In the genomic region with DNA sequence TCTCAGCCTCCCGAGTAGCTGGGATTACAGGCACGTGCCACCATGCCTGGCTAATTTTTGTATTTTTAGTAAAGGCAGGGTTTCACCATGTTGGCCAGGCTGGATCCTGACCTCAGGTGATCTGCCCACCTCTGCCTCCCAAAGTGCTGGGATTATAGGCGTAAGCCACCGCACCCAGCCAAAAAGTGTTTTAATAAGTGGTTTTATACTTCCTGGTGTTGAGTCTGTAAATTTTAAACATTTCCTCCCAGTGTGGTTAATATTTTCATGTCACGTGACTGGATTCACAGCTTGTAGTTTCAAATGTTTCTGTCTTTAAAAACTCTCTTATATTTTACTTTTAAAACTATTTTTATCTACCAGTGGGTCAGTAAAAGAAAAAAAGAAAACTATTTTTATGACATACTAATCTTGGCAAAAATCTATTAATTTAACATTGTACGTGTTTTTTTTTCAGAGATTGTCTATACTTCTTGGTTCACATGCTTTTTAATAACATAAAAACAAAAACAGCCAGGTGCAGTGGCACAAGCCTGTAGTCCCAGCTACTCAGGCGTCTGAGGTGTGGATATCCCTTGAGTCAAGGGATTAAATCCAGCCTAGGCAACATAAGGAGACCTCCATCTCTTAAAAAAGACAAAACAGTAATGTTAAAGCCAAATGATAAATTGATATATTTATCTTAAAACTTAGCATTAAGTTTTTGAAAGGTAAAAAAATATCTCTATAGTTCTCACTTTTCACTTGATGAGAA, we compare ENCODE assay signal across 21 cellular contexts.
A peak's percentile ranks its signal among the peaks of the same experiment; 100 is the strongest.
DNase-seq lines count a peak whose midpoint lies in the region; ATAC-seq, FAIRE-seq and TF ChIP-seq lines count a peak whose summit lies in the region.
"Had no signal": no experiment of that assay in that cellular context is flagged by ENCODE, and none has a peak within 500 bp of the region (broad histone marks: within the 10 kb centered on the region; RNA-seq: fewer than 3 reads in every experiment).

No MANE protein-coding gene starts in this region.

- H4K20me1 ChIP-seq in BLaER1 treated with 17β-estradiol and CSF1 and Interleukin-3, amounts not matched to agents 10 nM and 100 nM: 0 out of 22 replicates have a peak, but pooled peaks cover 0 to 1% (median 0%) of the 10 kb centered on the region in 11 experiments
- H4K20me1 ChIP-seq in DND-41 (ENCODE audit: insufficient read depth, low read length): no peaks in the 10 kb centered on the region
- H4K20me1 ChIP-seq in OCI-LY1 (ENCODE audit: insufficient read depth, low read length): no peaks in the 10 kb centered on the region
- no peaks in the 10 kb centered on the region for H4K20me1 ChIP-seq in SK-N-SH (ENCODE audit: insufficient read depth)

- H2AFZ ChIP-seq in DND-41 (ENCODE audit: low read depth, low read length) (no peak overlapping the region), OCI-LY1 (ENCODE audit: low read length) (no peak overlapping the region), SK-N-SH (ENCODE audit: low read depth) (no peak overlapping the region)

- H3K4me3 Mint-ChIP-seq in effector memory CD8-positive, alpha-beta T cell: peak overlapping the region; percentile 65 to 77

- peak overlapping the region in 8 of 11 experiments; percentile 8 to 41 (median 32); a peak in 11 of 22 replicates for H3K4me2 ChIP-seq in BLaER1 treated with 17β-estradiol and CSF1 and Interleukin-3, amounts not matched to agents 10 nM and 100 nM
- no peak overlapping the region for H3K4me2 ChIP-seq in DND-41 (ENCODE audit: insufficient read depth, low read length)
- peak overlapping the region; percentile 4; the same call in 1 of the 2 replicates for H3K4me2 ChIP-seq in OCI-LY1 (ENCODE audit: low read length)
- H3K4me2 ChIP-seq in SK-N-SH: no peak overlapping the region

- H3K4me3 ChIP-seq in BLaER1 treated with 17β-estradiol and CSF1 and Interleukin-3, amounts not matched to agents 10 nM and 100 nM: no peak overlapping the region
- no peak overlapping the region for H3K4me3 ChIP-seq in DND-41 (ENCODE audit: low read depth in 1 of 2, low read length in 2 of 2)
- no peak overlapping the region for H3K4me3 ChIP-seq in OCI-LY1 (ENCODE audit: low read depth, low read length, poor library complexity, severe bottlenecking)
- H3K4me3 ChIP-seq in SK-N-SH (ENCODE audit: low read depth in 2 of 2, low read length in 1 of 2): no peak overlapping the region
- H3K4me3 ChIP-seq: thyroid gland had no signal

- FAIRE-seq in GM12891 (lab: Jason Lieb, UNC): no peak
- FAIRE-seq: endothelial cell of umbilical vein, H1 had no signal

- TF ChIP-seq EP300 in SK-N-SH (IDR thresholded peaks at IDR 0.05; ENCODE audit: borderline replicate concordance in 1 of 2, low read depth in 1 of 2, low read length in 1 of 2): no peak

- POLR2A ChIA-PET in SK-N-SH (lab: Yijun Ruan, JAX): no interaction called here

- H3K9me2 ChIP-seq in OCI-LY1 (ENCODE audit: low read depth, low read length) (no peaks in the 10 kb centered on the region), SK-N-SH (no peaks in the 10 kb centered on the region)

- H3K9me3 ChIP-seq in BLaER1 treated with 17β-estradiol and CSF1 and Interleukin-3, amounts not matched to agents 10 nM and 100 nM (replicated peaks in 1 of 11): no peaks in the 10 kb centered on the region
- H3K9me3 ChIP-seq in DND-41 (ENCODE audit: insufficient read depth, low read length, severe bottlenecking) (no peaks in the 10 kb centered on the region), OCI-LY1 (ENCODE audit: low read length) (no peaks in the 10 kb centered on the region), SK-N-SH (no peaks in the 10 kb centered on the region)
- H3K9me3 ChIP-seq: thyroid gland had no signal

- CTCF ChIA-PET in SK-N-SH (lab: Yijun Ruan, JAX): no interaction called here

- H3K27me3 Mint-ChIP-seq in effector memory CD8-positive, alpha-beta T cell: no peaks in the 10 kb centered on the region

- no peak for TF ChIP-seq CTCF in DND-41 (IDR thresholded peaks at IDR 0.05; ENCODE audit: borderline replicate concordance, extremely low read depth, low read length, poor library complexity, severe bottlenecking)
- TF ChIP-seq CTCF in OCI-LY1 (IDR thresholded peaks at IDR 0.05; ENCODE audit: low read length): no peak
- no peak for TF ChIP-seq CTCF in SK-N-SH (IDR thresholded peaks at IDR 0.05)

- TF ChIP-seq RAD21 in SK-N-SH (IDR thresholded peaks at IDR 0.05; ENCODE audit: low read length): no peak

- TF ChIP-seq POLR2A in GM12891 (IDR thresholded peaks at IDR 0.05; ENCODE audit: low read depth, low read length): no peak

- H3F3A ChIP-seq in OCI-LY1 (ENCODE audit: insufficient read depth, low read length) (no peaks in the 10 kb centered on the region), SK-N-SH (replicated peaks; ENCODE audit: insufficient read depth) (peaks cover 13% of the 10 kb centered on the region)

- H3K27ac ChIP-seq in BLaER1 treated with 17β-estradiol and CSF1 and Interleukin-3, amounts not matched to agents 10 nM and 100 nM: no peak overlapping the region
- peak overlapping the region; percentile 49; the same call in 1 of the 2 replicates for H3K27ac ChIP-seq in DND-41 (ENCODE audit: low read length)
- no peak overlapping the region for H3K27ac ChIP-seq in OCI-LY1 (ENCODE audit: low read depth, low read length, poor library complexity, severe bottlenecking)
- H3K27ac ChIP-seq in SK-N-SH (ENCODE audit: low read depth in 2 of 2, low read length in 1 of 2): no peak overlapping the region
- H3K27ac ChIP-seq: thyroid gland had no signal

- DNase-seq in DND-41 (peak; percentile 14), GM12891 (ENCODE audit: insufficient read length, low spot score) (no peak), SK-N-SH (no peak)
- peak; percentile 2 to 8 (median 7) for DNase-seq in effector memory CD8-positive, alpha-beta T cell
- DNase-seq: activated CD8-positive, alpha-beta memory T cell treated with anti-CD3 and anti-CD28 coated beads, Interleukin-2, amount 50 U/mL, for 4 hours; activated gamma-delta T cell; amygdala; glutamatergic neuron; NCI-H748 treated with DMSO at 0.1 percent for 48 hours; occipital lobe; SIG-M5; stimulated activated CD4-positive, alpha-beta T cell treated with anti-CD3 and anti-CD28 coated beads, Interleukin-4, amount 100 ng/mL, for 1 hour; stimulated activated naive CD8-positive, alpha-beta T cell treated with anti-CD3 and anti-CD28 coated beads, Interleukin-15, Interleukin-2, amounts not matched to agents 100 U/mL and 50 U/mL, for 24 hours; thyroid gland had no signal

- H3K36me3 ChIP-seq in BLaER1 treated with 17β-estradiol and CSF1 and Interleukin-3, amounts not matched to agents 10 nM and 100 nM: peaks cover 5 to 74% (median 32%) of the 10 kb centered on the region in 11 experiments; a peak in 17 of 22 replicates
- H3K36me3 ChIP-seq in DND-41 (ENCODE audit: insufficient read depth, low read length) (peaks cover 15% of the 10 kb centered on the region; the same call in 1 of the 2 replicates), OCI-LY1 (ENCODE audit: insufficient read depth, low read length) (peaks cover 25% of the 10 kb centered on the region; the same call in 1 of the 2 replicates), SK-N-SH (replicated peaks in 1 of 2; ENCODE audit: control insufficient read depth in 1 of 2, insufficient read depth in 2 of 2, low read length in 1 of 2) (peaks cover 12 to 15% of the 10 kb centered on the region in 2 experiments)

- no peaks in the 10 kb centered on the region for H3K36me3 Mint-ChIP-seq in effector memory CD8-positive, alpha-beta T cell (ENCODE audit: insufficient read depth)

- 93% methylated on average over 7 of the region's 7 CpGs for WGBS in SK-N-SH (ENCODE audit: low lambda C conversion rate)

- no peak overlapping the region for H3K9ac ChIP-seq in BLaER1 treated with 17β-estradiol and CSF1 and Interleukin-3, amounts not matched to agents 10 nM and 100 nM
- no peak overlapping the region for H3K9ac ChIP-seq in DND-41 (ENCODE audit: low read depth, low read length)
- H3K9ac ChIP-seq in OCI-LY1 (ENCODE audit: low read length): no peak overlapping the region
- no peak overlapping the region for H3K9ac ChIP-seq in SK-N-SH

- peaks cover 4 to 11% (median 8%) of the 10 kb centered on the region in 10 experiments; a peak in 12 of 20 replicates for H3K4me1 ChIP-seq in BLaER1 treated with 17β-estradiol and CSF1 and Interleukin-3, amounts not matched to agents 10 nM and 100 nM
- H3K4me1 ChIP-seq in DND-41 (ENCODE audit: insufficient read depth, low read length) (peaks cover 15% of the 10 kb centered on the region), OCI-LY1 (ENCODE audit: insufficient read depth, low read length, severe bottlenecking) (peaks cover 14% of the 10 kb centered on the region), SK-N-SH (ENCODE audit: control insufficient read depth in 1 of 2, insufficient read depth in 2 of 2, low read depth in 1 of 2, low read length in 1 of 2) (no peaks in the 10 kb centered on the region)
- H3K4me1 ChIP-seq: thyroid gland had no signal

- no peaks in the 10 kb centered on the region for H3K79me2 ChIP-seq in DND-41 (ENCODE audit: insufficient read depth, low read length)
- H3K79me2 ChIP-seq in OCI-LY1 (ENCODE audit: insufficient read depth, low read length): no peaks in the 10 kb centered on the region
- no peaks in the 10 kb centered on the region for H3K79me2 ChIP-seq in SK-N-SH (ENCODE audit: insufficient read depth)

- H3K4me1 Mint-ChIP-seq in effector memory CD8-positive, alpha-beta T cell (ENCODE audit: low read depth in 2 of 2): peaks cover 10 to 16% of the 10 kb centered on the region in 2 donors

- H3K9me3 Mint-ChIP-seq in effector memory CD8-positive, alpha-beta T cell: no peaks in the 10 kb centered on the region

- no peaks in the 10 kb centered on the region for H3K27me3 ChIP-seq in BLaER1 treated with 17β-estradiol and CSF1 and Interleukin-3, amounts not matched to agents 10 nM and 100 nM
- H3K27me3 ChIP-seq in DND-41 (ENCODE audit: insufficient read depth, low read length, poor library complexity): no peaks in the 10 kb centered on the region
- no peaks in the 10 kb centered on the region for H3K27me3 ChIP-seq in OCI-LY1 (ENCODE audit: insufficient read depth, low read length)
- H3K27me3 ChIP-seq in SK-N-SH (ENCODE audit: insufficient read depth): no peaks in the 10 kb centered on the region
- H3K27me3 ChIP-seq: thyroid gland had no signal

- H3K27ac Mint-ChIP-seq in effector memory CD8-positive, alpha-beta T cell: peak overlapping the region; percentile 83 to 86

- ATAC-seq in DND-41 (ENCODE audit: insufficient read depth, low read depth): peak; percentile 74
- ATAC-seq in effector memory CD8-positive, alpha-beta T cell (replicated peaks): peak; percentile 74
- no peak for ATAC-seq in HG03025 (IDR thresholded peaks at IDR 0.05; ENCODE audit: low FRiP score, unreplicated experiment)
- ATAC-seq in HG02938 (IDR thresholded peaks at IDR 0.05; ENCODE audit: unreplicated experiment): no peak
- ATAC-seq: Panc1; stimulated activated naive CD8-positive, alpha-beta T cell treated with anti-CD3 and anti-CD28 coated beads, Interleukin-15, Interleukin-2, amounts not matched to agents 100 U/mL and 50 U/mL, for 24 hours had no signal

TF ChIP-seq in GM12891, 5 proteins besides CTCF, POLR2A, EP300 and RAD21 (continues in another document):
- no peak for TF ChIP-seq SPI1 (IDR thresholded peaks at IDR 0.05; ENCODE audit: low read depth, low read length)
- TF ChIP-seq POU2F2 (IDR thresholded peaks at IDR 0.05; ENCODE audit: low read depth, low read length): no peak

TF ChIP-seq in SK-N-SH, 30 proteins besides CTCF, POLR2A, EP300 and RAD21 (continues in another document):
- no peak for TF ChIP-seq FOXJ3 (CRISPR knock-in tag; IDR thresholded peaks at IDR 0.05)
- TF ChIP-seq MXI1 (IDR thresholded peaks at IDR 0.05; ENCODE audit: low read depth, low read length): no peak
- no peak for TF ChIP-seq RFX5 (IDR thresholded peaks at IDR 0.05; ENCODE audit: low read length)

Comparison
In these comparisons a context has a peak if more than half of its experiments do, and no peak if none do; other contexts are left out.
1. H3K4me2 ChIP-seq: peak in BLaER1 treated with 17β-estradiol and CSF1 and Interleukin-3, amounts not matched to agents 10 nM and 100 nM (8 of 11) and OCI-LY1 (single experiment); none in DND-41 (single experiment) and SK-N-SH (single experiment).
2. ATAC-seq: peak in DND-41 (single experiment) and effector memory CD8-positive, alpha-beta T cell (single experiment); none in HG03025 (single experiment) and HG02938 (single experiment).
3. DNase-seq: peak in DND-41 (single experiment) and effector memory CD8-positive, alpha-beta T cell (3 of 3); none in GM12891 (single experiment) and SK-N-SH (single experiment).